ENCODE assay signal across 8 cellular contexts in genomic region chr1:6599141-6599975, GRCh38.
A peak's percentile ranks its signal among the peaks of the same experiment; 100 is the strongest.
DNase-seq lines count a peak whose midpoint lies in the region; ATAC-seq and TF ChIP-seq lines count a peak whose summit lies in the region.

No MANE protein-coding gene starts in this region.

- H3F3A ChIP-seq in OCI-LY1 (ENCODE audit: insufficient read depth, low read length): no peaks in the 10 kb centered on the region

- H3K4me3 ChIP-seq in AG10803 (ENCODE audit: low read length): peak overlapping the region; percentile 95
- peak overlapping the region; percentile 78 for H3K4me3 ChIP-seq in OCI-LY1 (ENCODE audit: low read depth, low read length, poor library complexity, severe bottlenecking)

- H2AFZ ChIP-seq in OCI-LY1 (ENCODE audit: low read length): no peak overlapping the region

- H3K27ac Mint-ChIP-seq in activated naive CD4-positive, alpha-beta T cell treated with anti-CD3 and anti-CD28 coated beads, Interleukin-2, amount 10 ng/mL, durations not matched to agents 7 days and 5 days: peak overlapping the region; percentile 96

- H3K4me1 ChIP-seq in OCI-LY1 (ENCODE audit: insufficient read depth, low read length, severe bottlenecking): peaks cover 54% of the 10 kb centered on the region

- H3K9me3 Mint-ChIP-seq in activated naive CD4-positive, alpha-beta T cell treated with anti-CD3 and anti-CD28 coated beads, Interleukin-2, amount 10 ng/mL, durations not matched to agents 7 days and 5 days: no peaks in the 10 kb centered on the region

- H3K4me1 Mint-ChIP-seq in activated naive CD4-positive, alpha-beta T cell treated with anti-CD3 and anti-CD28 coated beads, Interleukin-2, amount 10 ng/mL, durations not matched to agents 7 days and 5 days: peaks cover 47% of the 10 kb centered on the region

- no peaks in the 10 kb centered on the region for H4K20me1 ChIP-seq in OCI-LY1 (ENCODE audit: insufficient read depth, low read length)

- peak overlapping the region; percentile 85 for H3K4me3 Mint-ChIP-seq in activated naive CD4-positive, alpha-beta T cell treated with anti-CD3 and anti-CD28 coated beads, Interleukin-2, amount 10 ng/mL, durations not matched to agents 7 days and 5 days

- H3K9me2 ChIP-seq in OCI-LY1 (ENCODE audit: low read depth, low read length): no peaks in the 10 kb centered on the region

- no peaks in the 10 kb centered on the region for H3K27me3 Mint-ChIP-seq in activated naive CD4-positive, alpha-beta T cell treated with anti-CD3 and anti-CD28 coated beads, Interleukin-2, amount 10 ng/mL, durations not matched to agents 7 days and 5 days

- H3K9ac ChIP-seq in OCI-LY1 (ENCODE audit: low read length): peak overlapping the region; percentile 58

- no peaks in the 10 kb centered on the region for H3K9me3 ChIP-seq in OCI-LY1 (ENCODE audit: low read length)

- peaks cover 31% of the 10 kb centered on the region for H3K36me3 Mint-ChIP-seq in activated naive CD4-positive, alpha-beta T cell treated with anti-CD3 and anti-CD28 coated beads, Interleukin-2, amount 10 ng/mL, durations not matched to agents 7 days and 5 days

- H3K79me2 ChIP-seq in OCI-LY1 (ENCODE audit: insufficient read depth, low read length): peaks cover 27% of the 10 kb centered on the region

- peak; percentile 50 for DNase-seq in AG10803 (ENCODE audit: low read depth)
- DNase-seq in activated naive CD4-positive, alpha-beta T cell treated with anti-CD3 and anti-CD28 coated beads, Interleukin-2, amount 10 ng/mL, durations not matched to agents 7 days and 5 days: peak; percentile 71
- DNase-seq in kidney glomerular epithelial cell (lab: John Stamatoyannopoulos, UW): peak; percentile 36
- DNase-seq in stimulated activated CD8-positive, alpha-beta memory T cell treated with anti-CD3 and anti-CD28 coated beads, Interleukin-4, amount 100 ng/mL, for 48 hours: peak; percentile 71
- no peak for DNase-seq in inferior parietal cortex (ENCODE audit: extremely low spot score)
- DNase-seq in NCI-H2029 (lab: John Stamatoyannopoulos, UW): no peak

- H3K4me2 ChIP-seq in OCI-LY1 (ENCODE audit: low read length): peak overlapping the region; percentile 99

- peaks cover 60% of the 10 kb centered on the region for H3K36me3 ChIP-seq in OCI-LY1 (ENCODE audit: insufficient read depth, low read length)

- H3K27ac ChIP-seq in OCI-LY1 (ENCODE audit: low read depth, low read length, poor library complexity, severe bottlenecking): peak overlapping the region; percentile 63

- H3K27me3 ChIP-seq in OCI-LY1 (ENCODE audit: insufficient read depth, low read length): no peaks in the 10 kb centered on the region

- no peak for ATAC-seq in GM19467 (IDR thresholded peaks at IDR 0.05; ENCODE audit: unreplicated experiment)

- TF ChIP-seq CTCF in AG10803 (conservative IDR thresholded peaks at IDR 0.05; ENCODE audit: low read length): no peak
- TF ChIP-seq CTCF in OCI-LY1 (IDR thresholded peaks at IDR 0.05; ENCODE audit: low read length): no peak

- CTCF ChIA-PET in activated naive CD4-positive, alpha-beta T cell treated with anti-CD3 and anti-CD28 coated beads, Interleukin-2, amount 10 ng/mL, durations not matched to agents 7 days and 5 days (lab: Charles Lee): interaction anchor here (1.3 to 1.8 kb wide), 4 partner anchors 15 to 47 kb away, joined by 5 to 8 read pairs (median 6); partner anchors contain the start of genes NOL9 and TAS1R1

Comparison
In these comparisons a context has a peak if more than half of its experiments do, and no peak if none do; other contexts are left out.
1. DNase-seq: peak in AG10803 (single experiment), activated naive CD4-positive, alpha-beta T cell treated with anti-CD3 and anti-CD28 coated beads, Interleukin-2, amount 10 ng/mL, durations not matched to agents 7 days and 5 days (single experiment), kidney glomerular epithelial cell (single experiment) and stimulated activated CD8-positive, alpha-beta memory T cell treated with anti-CD3 and anti-CD28 coated beads, Interleukin-4, amount 100 ng/mL, for 48 hours (single experiment); none in inferior parietal cortex (single experiment) and NCI-H2029 (single experiment).